In genomic region chr12:86600664-86601231, GRCh38 we compare ENCODE assay signal across 14 cellular contexts.
"Had no signal": no experiment of that assay in that cellular context is flagged by ENCODE, and none has a peak within 500 bp of the region (broad histone marks: within the 10 kb centered on the region; RNA-seq: fewer than 3 reads in every experiment).

No MANE protein-coding gene starts in this region.

- H3K9me3 Mint-ChIP-seq: endodermal cell had no signal

- H3K9me3 ChIP-seq: ascending aorta, breast epithelium, gastrocnemius medialis had no signal

- H3K27ac ChIP-seq: ascending aorta, breast epithelium, gastrocnemius medialis, SK-N-MC, tibial nerve had no signal

- H3K27me3 ChIP-seq: ascending aorta, breast epithelium, gastrocnemius medialis, tibial nerve had no signal

- ATAC-seq: gastrocnemius medialis; stimulated activated effector memory CD8-positive, alpha-beta T cell treated with anti-CD3 and anti-CD28 coated beads, Interleukin-12 subunit alpha, Interleukin-12 subunit beta, amount 100 ng/mL, for 72 hours had no signal

- H3K4me1 ChIP-seq: ascending aorta, breast epithelium, gastrocnemius medialis, tibial nerve had no signal

- H3K4me3 ChIP-seq: ascending aorta, breast epithelium, gastrocnemius medialis, SK-N-MC, tibial nerve had no signal

- H3K36me3 Mint-ChIP-seq: stimulated activated effector memory CD8-positive, alpha-beta T cell treated with anti-CD3 and anti-CD28 coated beads, Interleukin-12 subunit alpha, Interleukin-12 subunit beta, amount 100 ng/mL, for 72 hours had no signal

- DNase-seq: activated CD4-positive, alpha-beta T cell treated with anti-CD3 and anti-CD28 coated beads, Interleukin-2, amount 50 U/mL, for 1 hour; activated CD8-positive, alpha-beta memory T cell treated with anti-CD3 and anti-CD28 coated beads for 24 hours; activated naive CD4-positive, alpha-beta T cell; activated T-cell treated with anti-CD3 and anti-CD28 coated beads for 4 hours; dermis blood vessel endothelial cell; endodermal cell; gastrocnemius medialis; islet precursor cell; stimulated activated CD4-positive, alpha-beta T cell treated with anti-CD3 and anti-CD28 coated beads, Interleukin-12 subunit alpha, Interleukin-12 subunit beta, amount 100 ng/mL, for 4 hours had no signal

- H3K4me3 Mint-ChIP-seq: endodermal cell; stimulated activated effector memory CD8-positive, alpha-beta T cell treated with anti-CD3 and anti-CD28 coated beads, Interleukin-12 subunit alpha, Interleukin-12 subunit beta, amount 100 ng/mL, for 72 hours had no signal

- H3K4me1 Mint-ChIP-seq: stimulated activated effector memory CD8-positive, alpha-beta T cell treated with anti-CD3 and anti-CD28 coated beads, Interleukin-12 subunit alpha, Interleukin-12 subunit beta, amount 100 ng/mL, for 72 hours had no signal

- H3K36me3 ChIP-seq: ascending aorta, breast epithelium, gastrocnemius medialis, tibial nerve had no signal

- H3K27ac Mint-ChIP-seq: endodermal cell; stimulated activated effector memory CD8-positive, alpha-beta T cell treated with anti-CD3 and anti-CD28 coated beads, Interleukin-12 subunit alpha, Interleukin-12 subunit beta, amount 100 ng/mL, for 72 hours had no signal
